8 cellular contexts compared by ENCODE assay signal in the genomic region with DNA sequence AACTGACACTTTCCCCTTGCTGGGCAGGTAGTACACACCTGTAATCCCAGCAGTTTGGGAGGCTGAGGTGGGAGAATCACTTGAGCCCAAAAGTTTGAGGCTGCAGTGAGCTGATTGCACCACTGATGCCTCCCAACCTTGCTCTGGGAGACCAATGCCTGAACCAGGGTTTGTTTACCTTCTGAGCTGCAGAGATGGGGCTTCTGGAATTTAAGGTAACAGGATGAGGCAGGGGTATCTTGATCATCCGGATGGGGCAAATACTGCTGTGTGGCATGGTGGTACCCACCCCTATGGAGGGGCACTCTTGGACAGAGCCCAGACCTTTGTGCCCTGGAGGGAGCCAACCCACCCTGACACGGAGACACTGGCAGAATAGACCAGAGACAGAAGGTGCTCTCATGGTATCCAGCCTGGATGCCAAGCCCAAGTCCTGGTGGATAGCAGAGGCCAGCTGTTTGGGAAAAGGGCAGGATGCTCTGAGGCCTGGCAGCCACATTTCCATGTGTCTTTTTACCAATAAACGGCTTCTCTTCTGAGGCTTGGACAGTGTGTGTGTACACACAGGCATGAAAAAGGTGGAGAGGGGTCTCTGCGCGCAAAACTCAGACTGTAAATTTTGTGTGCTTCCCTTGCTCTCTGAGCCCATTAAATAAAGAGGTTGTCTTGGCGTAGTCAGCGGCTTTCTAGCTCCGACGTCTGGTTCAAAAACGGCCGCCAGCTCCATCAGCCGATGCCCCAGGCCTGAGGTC. TPM values are rescaled to one million over a fixed set of nuclear protein-coding genes. Genes with fewer than 3 reads are reported as not detected.
DNase-seq lines count a peak whose midpoint lies in the region; ATAC-seq and TF ChIP-seq lines count a peak whose summit lies in the region.

No MANE protein-coding gene starts in this region.

- no peak for DNase-seq in stimulated activated naive CD8-positive, alpha-beta T cell treated with anti-CD3 and anti-CD28 coated beads, Interleukin-15, Interleukin-2, amounts not matched to agents 100 U/mL and 50 U/mL, for 24 hours
- no peak for DNase-seq in brain microvascular endothelial cell
- no peak for DNase-seq in medulla oblongata (ENCODE audit: extremely low spot score)
- no peak for DNase-seq in NCI-H2227 (lab: John Stamatoyannopoulos, UW; ENCODE audit: unreplicated experiment)
- no peak for DNase-seq in AML-193 (lab: John Stamatoyannopoulos, UW)

- H3K4me3 Mint-ChIP-seq in stimulated activated naive CD8-positive, alpha-beta T cell treated with anti-CD3 and anti-CD28 coated beads, Interleukin-15, Interleukin-2, amounts not matched to agents 100 ng/mL and 50 ng/mL, for 24 hours: peak overlapping the region; percentile 86

- H3K9me3 Mint-ChIP-seq in stimulated activated naive CD8-positive, alpha-beta T cell treated with anti-CD3 and anti-CD28 coated beads, Interleukin-15, Interleukin-2, amounts not matched to agents 100 ng/mL and 50 ng/mL, for 24 hours: no peaks in the 10 kb centered on the region

- H3K4me3 ChIP-seq in brain microvascular endothelial cell (ENCODE audit: low read depth, low read length) (peak overlapping the region; percentile 55), mesodermal cell (ENCODE audit: extremely low read depth, insufficient read depth, low read length, poor library complexity, severe bottlenecking) (peak overlapping the region; percentile 39)

- in situ Hi-C loops in brain microvascular endothelial cell (cut with HindIII; ENCODE audit: low pct_ligation_motif_present, low sequenced_read_pairs): no loop called here

- H3K36me3 Mint-ChIP-seq in stimulated activated naive CD8-positive, alpha-beta T cell treated with anti-CD3 and anti-CD28 coated beads, Interleukin-15, Interleukin-2, amounts not matched to agents 100 ng/mL and 50 ng/mL, for 24 hours (ENCODE audit: low read depth): peaks cover 18% of the 10 kb centered on the region

- H3K27ac Mint-ChIP-seq in stimulated activated naive CD8-positive, alpha-beta T cell treated with anti-CD3 and anti-CD28 coated beads, Interleukin-15, Interleukin-2, amounts not matched to agents 100 ng/mL and 50 ng/mL, for 24 hours: peak overlapping the region; percentile 93

- H3K27ac ChIP-seq in brain microvascular endothelial cell (peak overlapping the region; percentile 77), mesodermal cell (ENCODE audit: low read depth, low read length, severe bottlenecking) (peak overlapping the region; percentile 98)

- H3K27me3 Mint-ChIP-seq in stimulated activated naive CD8-positive, alpha-beta T cell treated with anti-CD3 and anti-CD28 coated beads, Interleukin-15, Interleukin-2, amounts not matched to agents 100 ng/mL and 50 ng/mL, for 24 hours: no peaks in the 10 kb centered on the region

- 24 to 25% methylated on average over 10 to 11 of the region's 12 CpGs for WGBS in mesodermal cell (ENCODE audit: insufficient coverage in 2 of 2), 2 experiments

- no peaks in the 10 kb centered on the region for H3K27me3 ChIP-seq in brain microvascular endothelial cell (replicated peaks)

- no peak for ATAC-seq in stimulated activated naive CD8-positive, alpha-beta T cell treated with anti-CD3 and anti-CD28 coated beads, Interleukin-15, Interleukin-2, amounts not matched to agents 100 U/mL and 50 U/mL, for 24 hours
- ATAC-seq in HG02642 (IDR thresholded peaks at IDR 0.05; ENCODE audit: poor library complexity, unreplicated experiment): no peak

- no peak for TF ChIP-seq CTCF in brain microvascular endothelial cell (IDR thresholded peaks at IDR 0.05; ENCODE audit: low read depth, low read length, missing control alignments)

- H3K4me1 ChIP-seq in mesodermal cell (ENCODE audit: control insufficient read depth, insufficient read depth, low read length, poor library complexity, severe bottlenecking): peaks cover 35% of the 10 kb centered on the region

- peaks cover 53% of the 10 kb centered on the region for H3K4me1 Mint-ChIP-seq in stimulated activated naive CD8-positive, alpha-beta T cell treated with anti-CD3 and anti-CD28 coated beads, Interleukin-15, Interleukin-2, amounts not matched to agents 100 ng/mL and 50 ng/mL, for 24 hours (ENCODE audit: low read depth)

- H3K9me3 ChIP-seq in mesodermal cell (ENCODE audit: control insufficient read depth, low read length): no peaks in the 10 kb centered on the region

- peaks cover 5% of the 10 kb centered on the region for H3K36me3 ChIP-seq in brain microvascular endothelial cell (replicated peaks)
- H3K36me3 ChIP-seq in mesodermal cell (ENCODE audit: control insufficient read depth, insufficient read depth, low read length): peaks cover 25% of the 10 kb centered on the region

RNA-seq across cellular contexts. Expression of gene ZNF48, which starts 4.4 kb away (rescaled TPM):
- polyA plus RNA-seq in mesodermal cell (2013, experiment 1 of 2): 18.9 TPM
- 14.7 TPM for polyA plus RNA-seq in mesodermal cell (2013, experiment 2 of 2)

RNA-seq across cellular contexts. Expression of gene ZNF771, which starts 7.8 kb away (rescaled TPM):
- polyA plus RNA-seq in mesodermal cell (2013, experiment 1 of 2): 10.7 TPM
- 7.9 TPM for polyA plus RNA-seq in mesodermal cell (2013, experiment 2 of 2)

RNA-seq across cellular contexts. Expression of gene SEPTIN1, which starts 17.2 kb away (rescaled TPM):
- polyA plus RNA-seq in mesodermal cell (2013, experiment 1 of 2): 1.6 TPM
- polyA plus RNA-seq in mesodermal cell (2013, experiment 2 of 2): 2.2 TPM

RNA-seq across cellular contexts. Expression of gene MYL11, which starts 25.0 kb away (rescaled TPM):
- 0.92 TPM for polyA plus RNA-seq in mesodermal cell (2013, experiment 1 of 2)
- 1.0 TPM for polyA plus RNA-seq in mesodermal cell (2013, experiment 2 of 2)

RNA-seq across cellular contexts. Expression of gene TBC1D10B, which starts 29.3 kb away (rescaled TPM):
- 29.0 TPM for polyA plus RNA-seq in mesodermal cell (2013, experiment 1 of 2)
- polyA plus RNA-seq in mesodermal cell (2013, experiment 2 of 2): 24.5 TPM
